Comparison of ENCODE assay signal across 25 cellular contexts in the genomic region with DNA sequence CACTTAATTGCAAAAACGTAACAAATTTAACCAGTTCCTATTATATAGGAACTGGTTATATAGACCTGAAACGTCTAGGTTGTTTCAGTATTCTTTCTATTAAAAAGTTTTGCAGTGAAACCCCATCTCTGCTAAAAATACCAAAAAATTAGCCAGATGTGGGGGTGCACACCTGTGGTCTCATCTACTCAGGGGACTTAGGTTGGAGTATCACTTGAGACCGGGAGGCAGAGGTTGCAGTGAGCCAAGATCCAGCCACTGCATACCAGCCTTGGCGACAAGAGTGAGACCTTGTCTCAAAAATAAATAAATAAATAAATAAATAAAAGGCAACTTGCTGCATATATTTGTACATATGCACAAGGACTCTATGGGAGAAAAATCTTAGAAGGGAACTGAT.
"Had no signal": no experiment of that assay in that cellular context is flagged by ENCODE, and none has a peak within 500 bp of the region (broad histone marks: within the 10 kb centered on the region; RNA-seq: fewer than 3 reads in every experiment).

No MANE protein-coding gene starts in this region.

- ATAC-seq: effector memory CD8-positive, alpha-beta T cell; esophagus mucosa; foreskin keratinocyte; gastrocnemius medialis; gastroesophageal sphincter; heart left ventricle; heart right ventricle had no signal

- H3K9me3 ChIP-seq: colonic mucosa, esophagus squamous epithelium, gastrocnemius medialis had no signal

- H2AFZ ChIP-seq: hepatocyte had no signal

- H3K36me3 ChIP-seq: colonic mucosa, esophagus muscularis mucosa, esophagus squamous epithelium, gastrocnemius medialis, gastroesophageal sphincter, heart left ventricle, heart right ventricle had no signal

- H3K27ac ChIP-seq: colonic mucosa, coronary artery, dorsolateral prefrontal cortex, epithelial cell of prostate, esophagus muscularis mucosa, esophagus squamous epithelium, foreskin keratinocyte, gastrocnemius medialis, gastroesophageal sphincter, heart left ventricle, heart right ventricle, hepatocyte had no signal

- H3K79me2 ChIP-seq: hepatocyte had no signal

- H3K4me1 ChIP-seq: colonic mucosa, esophagus muscularis mucosa, esophagus squamous epithelium, foreskin keratinocyte, gastrocnemius medialis, gastroesophageal sphincter, heart left ventricle, heart right ventricle had no signal

- DNase-seq: colonic mucosa; cortex of kidney; dermis blood vessel endothelial cell; dorsolateral prefrontal cortex; effector CD4-positive, alpha-beta T cell; effector CD8-positive, alpha-beta T cell; effector memory CD4-positive, alpha-beta T cell; effector memory CD8-positive, alpha-beta T cell; endodermal cell; erythroblast; esophagus squamous epithelium; foreskin fibroblast; foreskin keratinocyte; foreskin melanocyte; gastrocnemius medialis; glutamatergic neuron; head of caudate nucleus; heart left ventricle; heart right ventricle had no signal

- H3K27me3 ChIP-seq: colonic mucosa, dorsolateral prefrontal cortex, esophagus muscularis mucosa, esophagus squamous epithelium, foreskin keratinocyte, gastrocnemius medialis, gastroesophageal sphincter, heart left ventricle, heart right ventricle, hepatocyte had no signal

- H3K4me2 ChIP-seq: hepatocyte had no signal

- H3K4me3 ChIP-seq: colonic mucosa, coronary artery, dorsolateral prefrontal cortex, esophagus muscularis mucosa, esophagus squamous epithelium, gastrocnemius medialis, gastroesophageal sphincter, heart left ventricle, heart right ventricle, hepatocyte had no signal
